In the genomic region with DNA sequence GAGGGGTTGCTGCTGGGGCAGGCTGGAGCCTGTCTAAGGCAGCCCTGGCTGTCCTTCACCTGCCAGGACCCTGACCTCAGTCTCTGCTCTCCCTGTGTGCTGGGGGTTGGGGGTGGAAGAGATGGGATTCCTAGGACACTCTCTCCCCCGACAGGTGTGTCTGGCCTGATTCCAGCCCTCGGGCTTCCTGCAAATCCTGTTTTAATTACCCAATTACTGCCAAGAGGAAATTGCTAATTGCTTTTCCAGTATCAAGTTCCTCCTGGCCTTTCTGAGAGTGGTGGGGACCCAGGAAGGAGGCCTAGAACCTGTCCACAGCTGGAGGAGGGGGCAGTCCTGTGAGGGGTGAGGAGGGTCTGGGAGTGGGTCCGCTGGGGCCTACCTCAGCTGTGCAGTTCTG, we compare ENCODE assay signal across 21 cellular contexts. TPM values are rescaled to one million over a fixed set of nuclear protein-coding genes. Genes with fewer than 3 reads are reported as not detected.
DNase-seq lines count a peak whose midpoint lies in the region; FAIRE-seq and TF ChIP-seq lines count a peak whose summit lies in the region.
"Had no signal": no experiment of that assay in that cellular context is flagged by ENCODE, and none has a peak within 500 bp of the region (broad histone marks: within the 10 kb centered on the region; RNA-seq: fewer than 3 reads in every experiment).

No MANE protein-coding gene starts in this region.

- H3K4me2 ChIP-seq in SK-N-SH, result no peak overlapping the region
- H3K4me2 ChIP-seq: neural progenitor cell had no signal

- peaks cover 8% of the 10 kb centered on the region for H3F3A ChIP-seq in SK-N-SH (replicated peaks; ENCODE audit: insufficient read depth)

- H3K4me1 ChIP-seq in small intestine (ENCODE audit: control insufficient read depth in 2 of 2, insufficient read depth in 1 of 2, low read depth in 1 of 2, low read length in 1 of 2), result no peaks in the 10 kb centered on the region
- peaks cover 0 to 32% (median 0%) of the 10 kb centered on the region in 4 donors for H3K4me1 ChIP-seq in Peyer's patch
- H3K4me1 ChIP-seq in SK-N-SH (ENCODE audit: control insufficient read depth in 1 of 2, insufficient read depth in 2 of 2, low read depth in 1 of 2, low read length in 1 of 2), result peaks cover 21 to 72% of the 10 kb centered on the region in 2 experiments; a peak in 3 of 4 replicates

- H3K9ac ChIP-seq in SK-N-SH, result no peak overlapping the region
- H3K9ac ChIP-seq: neural progenitor cell had no signal

- TF ChIP-seq EP300 in SK-N-SH (IDR thresholded peaks at IDR 0.05; ENCODE audit: borderline replicate concordance in 1 of 2, low read depth in 1 of 2, low read length in 1 of 2), result no peak

- H3K36me3 ChIP-seq in WERI-Rb-1 (peaks cover 31% of the 10 kb centered on the region), small intestine (ENCODE audit: control insufficient read depth in 2 of 2, insufficient read depth in 2 of 2, low read length in 2 of 2) (no peaks in the 10 kb centered on the region), Peyer's patch (no peaks in the 10 kb centered on the region), SK-N-SH (replicated peaks in 1 of 2; ENCODE audit: control insufficient read depth in 1 of 2, insufficient read depth in 2 of 2, low read length in 1 of 2) (peaks cover 0 to 15% of the 10 kb centered on the region in 2 experiments)
- H3K36me3 ChIP-seq: neural progenitor cell had no signal

- 33 to 48% (median 35%) methylated on average over 3 of the region's 3 CpGs for WGBS in small intestine, 3 donors
- 48% methylated on average over 2 of the region's 3 CpGs for WGBS in SK-N-SH (ENCODE audit: low lambda C conversion rate)

- H2AFZ ChIP-seq in SK-N-SH (ENCODE audit: low read depth), result no peak overlapping the region
- H2AFZ ChIP-seq: neural progenitor cell had no signal

- H3K27ac ChIP-seq in WERI-Rb-1 (peak overlapping the region; percentile 64), small intestine (ENCODE audit: low read depth in 1 of 2, low read length in 1 of 2) (no peak overlapping the region), Peyer's patch (no peak overlapping the region), SK-N-SH (ENCODE audit: low read depth in 2 of 2, low read length in 1 of 2) (no peak overlapping the region; a peak in 1 of 4 replicates)
- H3K27ac ChIP-seq: HL-60, neural progenitor cell, testis had no signal

- TF ChIP-seq POLR2A in Peyer's patch (IDR thresholded peaks at IDR 0.05), result no peak

- no peaks in the 10 kb centered on the region for H3K9me2 ChIP-seq in SK-N-SH

- no peak overlapping the region for H3K4me3 ChIP-seq in WERI-Rb-1 (ENCODE audit: low read depth, low read length)
- no peak overlapping the region for H3K4me3 ChIP-seq in small intestine (ENCODE audit: low read depth in 1 of 2, low read length in 2 of 2)
- H3K4me3 ChIP-seq in Peyer's patch, result no peak overlapping the region
- no peak overlapping the region for H3K4me3 ChIP-seq in SK-N-SH (ENCODE audit: low read depth in 2 of 2, low read length in 1 of 2)
- H3K4me3 ChIP-seq: K562, neural progenitor cell, testis had no signal

- no peak for TF ChIP-seq CTCF in WERI-Rb-1 (IDR thresholded peaks at IDR 0.05; ENCODE audit: low read depth, low read length)
- TF ChIP-seq CTCF in Peyer's patch (IDR thresholded peaks at IDR 0.05), result no peak
- no peak for TF ChIP-seq CTCF in SK-N-SH (IDR thresholded peaks at IDR 0.05)

- no peak for FAIRE-seq in small intestine (lab: Jason Lieb, UNC)
- FAIRE-seq: K562 had no signal

- CTCF ChIA-PET in SK-N-SH (lab: Yijun Ruan, JAX), result interaction anchor here (1.1 to 3.8 kb wide), 3 partner anchors 10 to 247 kb away, joined by 3 to 16 read pairs (median 6); partner anchors contain the start of gene PLXNA1

- no peak for TF ChIP-seq RAD21 in SK-N-SH (IDR thresholded peaks at IDR 0.05; ENCODE audit: low read length)

- POLR2A ChIA-PET in SK-N-SH (lab: Yijun Ruan, JAX), result no interaction called here

- peaks cover 49% of the 10 kb centered on the region for H4K20me1 ChIP-seq in SK-N-SH (ENCODE audit: insufficient read depth)

- H3K9me3 ChIP-seq in WERI-Rb-1 (ENCODE audit: severe bottlenecking), result no peaks in the 10 kb centered on the region
- no peaks in the 10 kb centered on the region for H3K9me3 ChIP-seq in small intestine (ENCODE audit: control insufficient read depth, low read depth)
- no peaks in the 10 kb centered on the region for H3K9me3 ChIP-seq in Peyer's patch
- H3K9me3 ChIP-seq in SK-N-SH, result no peaks in the 10 kb centered on the region
- H3K9me3 ChIP-seq: testis had no signal

- H3K79me2 ChIP-seq in SK-N-SH (ENCODE audit: insufficient read depth), result peaks cover 85% of the 10 kb centered on the region

- H3K27me3 ChIP-seq in WERI-Rb-1 (ENCODE audit: insufficient read depth, low read depth, severe bottlenecking) (no peaks in the 10 kb centered on the region), small intestine (ENCODE audit: control insufficient read depth in 2 of 2, insufficient read depth in 2 of 2, low read length in 2 of 2) (no peaks in the 10 kb centered on the region), Peyer's patch (no peaks in the 10 kb centered on the region), SK-N-SH (ENCODE audit: insufficient read depth) (no peaks in the 10 kb centered on the region)
- H3K27me3 ChIP-seq: dorsolateral prefrontal cortex, neural progenitor cell, testis had no signal

- DNase-seq in NCI-H1417 (lab: John Stamatoyannopoulos, UW) (peak in 2 of 3 experiments; percentile 55 to 87), NCI-H1417 treated with DMSO at 0.1 percent for 48 hours (lab: John Stamatoyannopoulos, UW) (no peak), NCI-H146 treated with DMSO at 0.1 percent for 48 hours (lab: John Stamatoyannopoulos, UW; ENCODE audit: unreplicated experiment) (peak; percentile 93), WERI-Rb-1 (no peak), small intestine (peak; percentile 35), Peyer's patch (no peak), SHP77 (lab: John Stamatoyannopoulos, UW) (no peak), SK-N-SH (no peak)
- DNase-seq: activated CD4-positive, alpha-beta T cell treated with anti-CD3 and anti-CD28 coated beads for 4 hours; activated effector memory CD4-positive, alpha-beta T cell treated with Interleukin-2 at 50 U/mL for 16 hours; DND-41; GOT3; MV-4-11; NCI-H510A treated with DMSO at 0.1 percent for 48 hours; stimulated activated CD4-positive, alpha-beta T cell treated with anti-CD3 and anti-CD28 coated beads, Interleukin-12 subunit alpha, Interleukin-12 subunit beta, amount 100 ng/mL, for 4 hours; T-helper 9 cell had no signal

TF ChIP-seq in SK-N-SH, 30 proteins besides CTCF, POLR2A, EP300 and RAD21:
- TF ChIP-seq NRF1 (IDR thresholded peaks at IDR 0.05; ENCODE audit: low read depth, low read length) (no peak), EZH2phosphoT487 (IDR thresholded peaks at IDR 0.05; ENCODE audit: borderline replicate concordance, low read depth) (no peak), MAX (IDR thresholded peaks at IDR 0.05; ENCODE audit: low read depth) (no peak), JUND (IDR thresholded peaks at IDR 0.05) (no peak), TCF12 (IDR thresholded peaks at IDR 0.05) (no peak)
- TF ChIP-seq, protein P1, sequence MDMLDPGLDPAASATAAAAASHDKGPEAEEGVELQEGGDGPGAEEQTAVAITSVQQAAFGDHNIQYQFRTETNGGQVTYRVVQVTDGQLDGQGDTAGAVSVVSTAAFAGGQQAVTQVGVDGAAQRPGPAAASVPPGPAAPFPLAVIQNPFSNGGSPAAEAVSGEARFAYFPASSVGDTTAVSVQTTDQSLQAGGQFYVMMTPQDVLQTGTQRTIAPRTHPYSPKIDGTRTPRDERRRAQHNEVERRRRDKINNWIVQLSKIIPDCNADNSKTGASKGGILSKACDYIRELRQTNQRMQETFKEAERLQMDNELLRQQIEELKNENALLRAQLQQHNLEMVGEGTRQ (IDR thresholded peaks at IDR 0.05; ENCODE audit: borderline replicate concordance, low read depth, low read length), result no peak
- TF ChIP-seq, protein P2, sequence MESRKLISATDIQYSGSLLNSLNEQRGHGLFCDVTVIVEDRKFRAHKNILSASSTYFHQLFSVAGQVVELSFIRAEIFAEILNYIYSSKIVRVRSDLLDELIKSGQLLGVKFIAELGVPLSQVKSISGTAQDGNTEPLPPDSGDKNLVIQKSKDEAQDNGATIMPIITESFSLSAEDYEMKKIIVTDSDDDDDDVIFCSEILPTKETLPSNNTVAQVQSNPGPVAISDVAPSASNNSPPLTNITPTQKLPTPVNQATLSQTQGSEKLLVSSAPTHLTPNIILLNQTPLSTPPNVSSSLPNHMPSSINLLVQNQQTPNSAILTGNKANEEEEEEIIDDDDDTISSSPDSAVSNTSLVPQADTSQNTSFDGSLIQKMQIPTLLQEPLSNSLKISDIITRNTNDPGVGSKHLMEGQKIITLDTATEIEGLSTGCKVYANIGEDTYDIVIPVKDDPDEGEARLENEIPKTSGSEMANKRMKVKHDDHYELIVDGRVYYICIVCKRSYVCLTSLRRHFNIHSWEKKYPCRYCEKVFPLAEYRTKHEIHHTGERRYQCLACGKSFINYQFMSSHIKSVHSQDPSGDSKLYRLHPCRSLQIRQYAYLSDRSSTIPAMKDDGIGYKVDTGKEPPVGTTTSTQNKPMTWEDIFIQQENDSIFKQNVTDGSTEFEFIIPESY (IDR thresholded peaks at IDR 0.05; ENCODE audit: borderline replicate concordance, low read depth), result no peak
- TF ChIP-seq, protein P3, sequence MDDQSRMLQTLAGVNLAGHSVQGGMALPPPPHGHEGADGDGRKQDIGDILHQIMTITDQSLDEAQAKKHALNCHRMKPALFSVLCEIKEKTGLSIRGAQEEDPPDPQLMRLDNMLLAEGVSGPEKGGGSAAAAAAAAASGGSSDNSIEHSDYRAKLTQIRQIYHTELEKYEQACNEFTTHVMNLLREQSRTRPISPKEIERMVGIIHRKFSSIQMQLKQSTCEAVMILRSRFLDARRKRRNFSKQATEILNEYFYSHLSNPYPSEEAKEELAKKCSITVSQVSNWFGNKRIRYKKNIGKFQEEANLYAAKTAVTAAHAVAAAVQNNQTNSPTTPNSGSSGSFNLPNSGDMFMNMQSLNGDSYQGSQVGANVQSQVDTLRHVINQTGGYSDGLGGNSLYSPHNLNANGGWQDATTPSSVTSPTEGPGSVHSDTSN (IDR thresholded peaks at IDR 0.05), result no peak

RNA-seq across cellular contexts. Expression of gene PLXNA1, which starts 15.8 kb away (rescaled TPM):
- polyA plus RNA-seq in small intestine, result 1 to 10 TPM; 1.4 to 8.0 (median 4.7) TPM
- total RNA-seq in Peyer's patch, result 10 to 100 TPM; 30.1 to 54.5 (median 44.6) TPM
- 48.1 and 48.7 TPM in 2 replicates for polyA plus RNA-seq in SK-N-SH (2012; rRNA removed)
- 13.2 and 23.6 TPM in 2 replicates for polyA plus RNA-seq in SK-N-SH (2012; cell fraction: cytosol; rRNA removed)
- 104 and 115 TPM in 2 replicates for polyA plus RNA-seq in SK-N-SH (2012; cell fraction: nucleus; rRNA removed)

Comparison
In these comparisons a context has a peak if more than half of its experiments do, and no peak if none do; other contexts are left out.
1. DNase-seq: peak in NCI-H1417 (2 of 3), NCI-H146 treated with DMSO at 0.1 percent for 48 hours (single experiment) and small intestine (single experiment); none in NCI-H1417 treated with DMSO at 0.1 percent for 48 hours (single experiment), WERI-Rb-1 (single experiment), Peyer's patch (0 of 3), SHP77 (0 of 2) and SK-N-SH (single experiment).